ENCODE assay signal across 27 cellular contexts in genomic region chr4:138901177-138901576, GRCh38.
"Had no signal": no experiment of that assay in that cellular context is flagged by ENCODE, and none has a peak within 500 bp of the region (broad histone marks: within the 10 kb centered on the region; RNA-seq: fewer than 3 reads in every experiment).

No MANE protein-coding gene starts in this region.

- H3K4me1 ChIP-seq: neural progenitor cell, pancreas, right lobe of liver, suprapubic skin had no signal

- ATAC-seq: gastrocnemius medialis; left ventricle myocardium superior; natural killer cell treated with Interleukin-12 subunit alpha and Interleukin-12 subunit beta and Interleukin-15 and Interleukin-18, amount 100 ng/mL, for 72 hours; pancreas; psoas muscle; stimulated activated effector memory CD8-positive, alpha-beta T cell treated with anti-CD3 and anti-CD28 coated beads, Interleukin-12 subunit alpha, Interleukin-12 subunit beta, amount 100 ng/mL, for 72 hours; stimulated activated naive CD8-positive, alpha-beta T cell treated with anti-CD3 and anti-CD28 coated beads, Interleukin-15, Interleukin-2, amounts not matched to agents 100 U/mL and 50 U/mL, for 24 hours had no signal

- H3K27me3 ChIP-seq: esophagus muscularis mucosa, gastrocnemius medialis, heart right ventricle, pancreas, right lobe of liver, suprapubic skin, thyroid gland had no signal

- H3K4me3 Mint-ChIP-seq: natural killer cell treated with Interleukin-12 subunit alpha and Interleukin-12 subunit beta and Interleukin-15 and Interleukin-18, amount 100 ng/mL, for 72 hours; neural progenitor cell; stimulated activated effector memory CD8-positive, alpha-beta T cell treated with anti-CD3 and anti-CD28 coated beads, Interleukin-12 subunit alpha, Interleukin-12 subunit beta, amount 100 ng/mL, for 72 hours; type B pancreatic cell had no signal

- H3K4me1 Mint-ChIP-seq: stimulated activated effector memory CD8-positive, alpha-beta T cell treated with anti-CD3 and anti-CD28 coated beads, Interleukin-12 subunit alpha, Interleukin-12 subunit beta, amount 100 ng/mL, for 72 hours had no signal

- H3K9me3 Mint-ChIP-seq: natural killer cell treated with Interleukin-12 subunit alpha and Interleukin-12 subunit beta and Interleukin-15 and Interleukin-18, amount 100 ng/mL, for 72 hours; stimulated activated effector memory CD8-positive, alpha-beta T cell treated with anti-CD3 and anti-CD28 coated beads, Interleukin-12 subunit alpha, Interleukin-12 subunit beta, amount 100 ng/mL, for 72 hours; type B pancreatic cell had no signal

- H3K4me2 ChIP-seq: neural progenitor cell had no signal

- H3K9ac ChIP-seq: neural progenitor cell had no signal

- H3K36me3 ChIP-seq: esophagus muscularis mucosa, gastrocnemius medialis, heart right ventricle, neural progenitor cell, pancreas, right lobe of liver, suprapubic skin, thyroid gland had no signal

- H3K9me3 ChIP-seq: esophagus muscularis mucosa, gastrocnemius medialis, heart right ventricle, pancreas, psoas muscle, right lobe of liver, suprapubic skin, thyroid gland had no signal

- H3K27me3 Mint-ChIP-seq: type B pancreatic cell had no signal

- H3K36me3 Mint-ChIP-seq: natural killer cell treated with Interleukin-12 subunit alpha and Interleukin-12 subunit beta and Interleukin-15 and Interleukin-18, amount 100 ng/mL, for 72 hours; neural progenitor cell; stimulated activated effector memory CD8-positive, alpha-beta T cell treated with anti-CD3 and anti-CD28 coated beads, Interleukin-12 subunit alpha, Interleukin-12 subunit beta, amount 100 ng/mL, for 72 hours; type B pancreatic cell had no signal

- DNase-seq: effector memory CD4-positive, alpha-beta T cell; gastrocnemius medialis; heart right ventricle; hypothalamus; islet precursor cell; left ventricle myocardium superior; mesenchymal stem cell; midbrain; nucleus accumbens; pancreas; psoas muscle; retina; right lobe of liver; stimulated activated CD4-positive, alpha-beta T cell treated with anti-CD3 and anti-CD28 coated beads, Interleukin-4, amount 100 ng/mL, for 1 hour; stimulated activated CD8-positive, alpha-beta memory T cell treated with anti-CD3 and anti-CD28 coated beads, Interleukin-4, amount 100 ng/mL, for 48 hours; stimulated activated naive CD8-positive, alpha-beta T cell treated with anti-CD3 and anti-CD28 coated beads, Interleukin-15, Interleukin-2, amounts not matched to agents 100 U/mL and 50 U/mL, for 24 hours; thyroid gland had no signal

- H3K27ac Mint-ChIP-seq: natural killer cell treated with Interleukin-12 subunit alpha and Interleukin-12 subunit beta and Interleukin-15 and Interleukin-18, amount 100 ng/mL, for 72 hours; neural progenitor cell; stimulated activated effector memory CD8-positive, alpha-beta T cell treated with anti-CD3 and anti-CD28 coated beads, Interleukin-12 subunit alpha, Interleukin-12 subunit beta, amount 100 ng/mL, for 72 hours; type B pancreatic cell had no signal

- FAIRE-seq: endometrium, pancreas, urothelium cell line had no signal

- H3K4me3 ChIP-seq: esophagus muscularis mucosa, gastrocnemius medialis, heart right ventricle, lung, neural progenitor cell, pancreas, psoas muscle, right lobe of liver, suprapubic skin, thyroid gland had no signal

- H2AFZ ChIP-seq: neural progenitor cell had no signal

- H3K27ac ChIP-seq: epithelial cell of prostate, esophagus muscularis mucosa, gastrocnemius medialis, heart right ventricle, neural progenitor cell, pancreas, psoas muscle, right lobe of liver, suprapubic skin, thyroid gland had no signal
